ENCODE assay signal across 9 cellular contexts in the genomic region with DNA sequence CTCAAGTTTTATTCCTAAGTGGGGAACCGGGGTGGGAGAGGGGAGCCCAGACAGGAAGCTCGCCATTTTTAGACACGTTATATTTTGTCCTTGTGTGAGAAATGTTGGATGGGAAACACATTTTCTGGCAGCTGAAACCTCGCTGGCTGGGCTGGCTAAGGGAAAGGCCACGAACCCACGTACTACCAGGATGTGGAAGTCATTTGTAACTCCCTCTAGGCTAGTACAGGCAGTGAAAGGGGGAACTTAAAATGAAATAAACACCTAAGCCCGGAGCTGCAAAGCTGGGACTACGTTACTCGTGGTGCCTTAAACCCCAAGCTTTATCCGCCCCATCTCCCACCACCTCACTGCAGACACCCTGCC. TPM values are rescaled to one million over a fixed set of nuclear protein-coding genes. Genes with fewer than 3 reads are reported as not detected.
DNase-seq lines count a peak whose midpoint lies in the region; ATAC-seq and TF ChIP-seq lines count a peak whose summit lies in the region.
"Had no signal": no experiment of that assay in that cellular context is flagged by ENCODE, and none has a peak within 500 bp of the region (broad histone marks: within the 10 kb centered on the region; RNA-seq: fewer than 3 reads in every experiment).

No MANE protein-coding gene starts in this region.

- intact Hi-C loops in PC-9 (cut with micrococcal nuclease; ENCODE audit: unreplicated experiment), result loop anchor here (5.0 kb wide), 2 partner anchors 157 to 282 kb away; a partner anchor contains a TSS

- H3K79me2 ChIP-seq in PC-9 (ENCODE audit: low read depth) (no peaks in the 10 kb centered on the region), neural progenitor cell (ENCODE audit: low read depth) (no peaks in the 10 kb centered on the region)

- H3K4me3 Mint-ChIP-seq in neural progenitor cell, result peak overlapping the region; percentile 64

- H3K36me3 ChIP-seq in BJ (ENCODE audit: control insufficient read depth, insufficient read depth, low read length), result no peaks in the 10 kb centered on the region
- H3K36me3 ChIP-seq in PC-9 (ENCODE audit: low read depth), result no peaks in the 10 kb centered on the region
- no peaks in the 10 kb centered on the region for H3K36me3 ChIP-seq in neural progenitor cell

- POLR2A ChIA-PET in BJ (lab: Charles Lee), result no interaction called here
- POLR2A ChIA-PET in PC-9 (lab: Charles Lee; ENCODE audit: unreplicated experiment), result interaction anchor here (0.7 kb wide), 1 partner anchor 574 kb away, joined by 5 read pairs; no protein-coding TSS in a partner anchor

- H3K27ac ChIP-seq in PC-9, result no peak overlapping the region
- H3K27ac ChIP-seq in neural progenitor cell, result no peak overlapping the region

- H3F3A ChIP-seq in PC-9 (ENCODE audit: insufficient read depth, low read depth) (peaks cover 8% of the 10 kb centered on the region; the same call in 1 of the 2 replicates), neural progenitor cell (ENCODE audit: low read depth) (peaks cover 24% of the 10 kb centered on the region)

- H3K9ac ChIP-seq in neural progenitor cell, result no peak overlapping the region

- no peaks in the 10 kb centered on the region for H4K20me1 ChIP-seq in PC-9 (ENCODE audit: insufficient read depth)
- H4K20me1 ChIP-seq in neural progenitor cell (ENCODE audit: low read depth), result peaks cover 6% of the 10 kb centered on the region

- H3K27me3 Mint-ChIP-seq in neural progenitor cell (ENCODE audit: insufficient read depth, low read depth), result peaks cover 50% of the 10 kb centered on the region

- no TSS peak for BruUV-seq in PC-9 (replicated peaks; lab: Mats Ljungman, UMichigan)

- peak overlapping the region; percentile 45 for H3K4me3 ChIP-seq in BJ (ENCODE audit: low read depth, low read length)
- peak overlapping the region; percentile 79 for H3K4me3 ChIP-seq in PC-9
- peak overlapping the region; percentile 41 for H3K4me3 ChIP-seq in neural progenitor cell

- H3K27ac Mint-ChIP-seq in neural progenitor cell, result no peak overlapping the region

- H3K4me1 Mint-ChIP-seq in neural progenitor cell, result peaks cover 9% of the 10 kb centered on the region

- CTCF ChIA-PET in BJ (lab: Yijun Ruan, JAX), result interaction anchor here (0.6 to 6.4 kb wide), 52 partner anchors 8 to 321 kb away, joined by 3 to 84 read pairs (median 7); a partner anchor contains a TSS
- CTCF ChIA-PET in PC-9 (lab: Charles Lee), result interaction anchor here (0.6 to 2.0 kb wide), 11 partner anchors 10 to 235 kb away, joined by 3 to 19 read pairs (median 4); no protein-coding TSS in a partner anchor

- no peak for TF ChIP-seq CTCF in BJ (IDR thresholded peaks at IDR 0.05; ENCODE audit: insufficient read depth, low read depth, low read length)
- TF ChIP-seq CTCF in PC-9 (conservative IDR thresholded peaks at IDR 0.05), result no peak
- no peak for TF ChIP-seq CTCF in neural progenitor cell (IDR thresholded peaks at IDR 0.05)

- H3K36me3 Mint-ChIP-seq in neural progenitor cell, result no peaks in the 10 kb centered on the region

- no peaks in the 10 kb centered on the region for H3K27me3 ChIP-seq in BJ (ENCODE audit: control insufficient read depth, insufficient read depth, low read length)
- no peaks in the 10 kb centered on the region for H3K27me3 ChIP-seq in PC-9 (ENCODE audit: insufficient read depth, low read depth)
- H3K27me3 ChIP-seq in neural progenitor cell, result peaks cover 71% of the 10 kb centered on the region

- H3K9me3 ChIP-seq in PC-9 (ENCODE audit: insufficient read depth, low read depth) (no peaks in the 10 kb centered on the region), neural progenitor cell (ENCODE audit: low read depth) (no peaks in the 10 kb centered on the region)

- H2AFZ ChIP-seq in PC-9 (peak overlapping the region; percentile 83), neural progenitor cell (replicated peaks) (peak overlapping the region; percentile 36)

- peaks cover 3% of the 10 kb centered on the region for H3K9me3 Mint-ChIP-seq in neural progenitor cell

- ATAC-seq in GM21529 (IDR thresholded peaks at IDR 0.05; ENCODE audit: unreplicated experiment), result no peak
- ATAC-seq in GM19455 (IDR thresholded peaks at IDR 0.05; ENCODE audit: unreplicated experiment), result no peak

- no peaks in the 10 kb centered on the region for H3K9me2 ChIP-seq in PC-9 (ENCODE audit: insufficient read depth)

- H3K4me2 ChIP-seq in PC-9 (peak overlapping the region; percentile 96), neural progenitor cell (peak overlapping the region; percentile 86)

- DNase-seq in BJ (ENCODE audit: low read depth), result no peak
- DNase-seq in PC-9, result no peak
- DNase-seq in fibroblast of peridontal ligament (ENCODE audit: extremely low read depth), result peak; percentile 37
- DNase-seq in neural progenitor cell (ENCODE audit: low spot score), result no peak
- DNase-seq in MV-4-11 (lab: John Stamatoyannopoulos, UW), result no peak
- no peak for DNase-seq in NCI-H1930 (lab: John Stamatoyannopoulos, UW)
- DNase-seq: NK-92 treated with Interleukin-12 subunit alpha and Interleukin-12 subunit beta, amount 100 ng/mL, for 24 hours had no signal

- H3K4me1 ChIP-seq in PC-9 (replicated peaks; ENCODE audit: insufficient read depth), result 0 out of 2 replicates have a peak, but pooled peaks cover 4% of the 10 kb centered on the region
- peaks cover 20% of the 10 kb centered on the region for H3K4me1 ChIP-seq in neural progenitor cell

RNA-seq across cellular contexts. Expression of a gene that starts 42.5 kb away (rescaled TPM):
- polyA plus RNA-seq in BJ (2011; rRNA removed), result not detected in 2 replicates
- polyA minus RNA-seq in BJ (2011; rRNA and poly(A)+ RNA removed), result not detected in 2 replicates
- not detected in 2 replicates for total RNA-seq in PC-9 (2021)
- total RNA-seq in neural progenitor cell (ENCODE audit: low replicate concordance), result not detected in 2 replicates
